2 cellular contexts compared by ENCODE assay signal in the genomic region with DNA sequence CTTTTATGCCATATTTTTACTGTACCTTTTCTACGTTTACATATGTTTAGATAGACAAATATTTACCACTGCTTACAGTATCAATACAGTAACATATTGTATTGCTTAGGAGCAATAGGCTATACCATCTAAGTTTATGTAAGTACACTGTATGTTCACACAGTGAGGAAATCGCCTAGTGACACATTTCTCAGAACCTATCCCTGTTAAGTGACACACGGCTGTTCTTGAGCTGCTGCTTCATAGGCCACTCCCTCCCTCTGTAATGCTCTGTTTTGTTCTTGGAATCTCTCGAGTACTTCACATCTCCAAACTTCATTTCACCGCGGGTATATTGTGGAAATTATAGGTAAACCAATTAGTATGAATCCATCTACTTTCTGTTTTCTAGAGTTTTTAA.
TF ChIP-seq lines count a peak whose summit lies in the region.

No MANE protein-coding gene starts in this region.

TF ChIP-seq in IMR-90, 13 proteins besides CTCF, POLR2A, EP300 and RAD21:
- TF ChIP-seq MAFK (IDR thresholded peaks at IDR 0.05; ENCODE audit: low read depth, low read length) (no peak), RFX5 (IDR thresholded peaks at IDR 0.05; ENCODE audit: low read depth, low read length) (peak; percentile 80)

TF ChIP-seq in K562, 482 proteins besides CTCF, POLR2A, EP300 and RAD21:
- TF ChIP-seq ZNF75A (CRISPR knock-in tag; IDR thresholded peaks at IDR 0.05) (no peak), PURB (CRISPR knock-in tag; IDR thresholded peaks at IDR 0.05; ENCODE audit: low read depth) (no peak), ZNF263 (CRISPR knock-in tag; IDR thresholded peaks at IDR 0.05; ENCODE audit: borderline replicate concordance) (no peak), PTRF (tag; IDR thresholded peaks at IDR 0.05) (no peak), ZNF644 (tag; IDR thresholded peaks at IDR 0.05; ENCODE audit: low read depth) (no peak), ZBTB7A (IDR thresholded peaks at IDR 0.05; ENCODE audit: borderline replicate concordance, control insufficient read depth, low read depth, low read length) (no peak), SNIP1 (IDR thresholded peaks at IDR 0.05; ENCODE audit: low read depth) (no peak), THRAP3 (IDR thresholded peaks at IDR 0.05; ENCODE audit: borderline replicate concordance) (no peak), GATA2 (CRISPR knock-in tag; IDR thresholded peaks at IDR 0.05) (no peak), POLR2AphosphoS5 (IDR thresholded peaks at IDR 0.05; ENCODE audit: control insufficient read depth, insufficient read depth, low read depth, low read length) (no peak), NR1H2 (CRISPR knock-in tag; IDR thresholded peaks at IDR 0.05) (no peak), ZKSCAN1 (IDR thresholded peaks at IDR 0.05; ENCODE audit: low read depth, low read length) (no peak), SREBF2 (CRISPR knock-in tag; IDR thresholded peaks at IDR 0.05) (no peak), ZSCAN29 (IDR thresholded peaks at IDR 0.05) (no peak), PHB2 (IDR thresholded peaks at IDR 0.05; ENCODE audit: low read depth) (no peak), ZFP36 (IDR thresholded peaks at IDR 0.05; ENCODE audit: low read depth, low read length, partially characterized antibody) (no peak), SMC3 (conservative IDR thresholded peaks at IDR 0.05; ENCODE audit: insufficient read depth, low read depth, low read length) (no peak)
- TF ChIP-seq, protein P1, sequence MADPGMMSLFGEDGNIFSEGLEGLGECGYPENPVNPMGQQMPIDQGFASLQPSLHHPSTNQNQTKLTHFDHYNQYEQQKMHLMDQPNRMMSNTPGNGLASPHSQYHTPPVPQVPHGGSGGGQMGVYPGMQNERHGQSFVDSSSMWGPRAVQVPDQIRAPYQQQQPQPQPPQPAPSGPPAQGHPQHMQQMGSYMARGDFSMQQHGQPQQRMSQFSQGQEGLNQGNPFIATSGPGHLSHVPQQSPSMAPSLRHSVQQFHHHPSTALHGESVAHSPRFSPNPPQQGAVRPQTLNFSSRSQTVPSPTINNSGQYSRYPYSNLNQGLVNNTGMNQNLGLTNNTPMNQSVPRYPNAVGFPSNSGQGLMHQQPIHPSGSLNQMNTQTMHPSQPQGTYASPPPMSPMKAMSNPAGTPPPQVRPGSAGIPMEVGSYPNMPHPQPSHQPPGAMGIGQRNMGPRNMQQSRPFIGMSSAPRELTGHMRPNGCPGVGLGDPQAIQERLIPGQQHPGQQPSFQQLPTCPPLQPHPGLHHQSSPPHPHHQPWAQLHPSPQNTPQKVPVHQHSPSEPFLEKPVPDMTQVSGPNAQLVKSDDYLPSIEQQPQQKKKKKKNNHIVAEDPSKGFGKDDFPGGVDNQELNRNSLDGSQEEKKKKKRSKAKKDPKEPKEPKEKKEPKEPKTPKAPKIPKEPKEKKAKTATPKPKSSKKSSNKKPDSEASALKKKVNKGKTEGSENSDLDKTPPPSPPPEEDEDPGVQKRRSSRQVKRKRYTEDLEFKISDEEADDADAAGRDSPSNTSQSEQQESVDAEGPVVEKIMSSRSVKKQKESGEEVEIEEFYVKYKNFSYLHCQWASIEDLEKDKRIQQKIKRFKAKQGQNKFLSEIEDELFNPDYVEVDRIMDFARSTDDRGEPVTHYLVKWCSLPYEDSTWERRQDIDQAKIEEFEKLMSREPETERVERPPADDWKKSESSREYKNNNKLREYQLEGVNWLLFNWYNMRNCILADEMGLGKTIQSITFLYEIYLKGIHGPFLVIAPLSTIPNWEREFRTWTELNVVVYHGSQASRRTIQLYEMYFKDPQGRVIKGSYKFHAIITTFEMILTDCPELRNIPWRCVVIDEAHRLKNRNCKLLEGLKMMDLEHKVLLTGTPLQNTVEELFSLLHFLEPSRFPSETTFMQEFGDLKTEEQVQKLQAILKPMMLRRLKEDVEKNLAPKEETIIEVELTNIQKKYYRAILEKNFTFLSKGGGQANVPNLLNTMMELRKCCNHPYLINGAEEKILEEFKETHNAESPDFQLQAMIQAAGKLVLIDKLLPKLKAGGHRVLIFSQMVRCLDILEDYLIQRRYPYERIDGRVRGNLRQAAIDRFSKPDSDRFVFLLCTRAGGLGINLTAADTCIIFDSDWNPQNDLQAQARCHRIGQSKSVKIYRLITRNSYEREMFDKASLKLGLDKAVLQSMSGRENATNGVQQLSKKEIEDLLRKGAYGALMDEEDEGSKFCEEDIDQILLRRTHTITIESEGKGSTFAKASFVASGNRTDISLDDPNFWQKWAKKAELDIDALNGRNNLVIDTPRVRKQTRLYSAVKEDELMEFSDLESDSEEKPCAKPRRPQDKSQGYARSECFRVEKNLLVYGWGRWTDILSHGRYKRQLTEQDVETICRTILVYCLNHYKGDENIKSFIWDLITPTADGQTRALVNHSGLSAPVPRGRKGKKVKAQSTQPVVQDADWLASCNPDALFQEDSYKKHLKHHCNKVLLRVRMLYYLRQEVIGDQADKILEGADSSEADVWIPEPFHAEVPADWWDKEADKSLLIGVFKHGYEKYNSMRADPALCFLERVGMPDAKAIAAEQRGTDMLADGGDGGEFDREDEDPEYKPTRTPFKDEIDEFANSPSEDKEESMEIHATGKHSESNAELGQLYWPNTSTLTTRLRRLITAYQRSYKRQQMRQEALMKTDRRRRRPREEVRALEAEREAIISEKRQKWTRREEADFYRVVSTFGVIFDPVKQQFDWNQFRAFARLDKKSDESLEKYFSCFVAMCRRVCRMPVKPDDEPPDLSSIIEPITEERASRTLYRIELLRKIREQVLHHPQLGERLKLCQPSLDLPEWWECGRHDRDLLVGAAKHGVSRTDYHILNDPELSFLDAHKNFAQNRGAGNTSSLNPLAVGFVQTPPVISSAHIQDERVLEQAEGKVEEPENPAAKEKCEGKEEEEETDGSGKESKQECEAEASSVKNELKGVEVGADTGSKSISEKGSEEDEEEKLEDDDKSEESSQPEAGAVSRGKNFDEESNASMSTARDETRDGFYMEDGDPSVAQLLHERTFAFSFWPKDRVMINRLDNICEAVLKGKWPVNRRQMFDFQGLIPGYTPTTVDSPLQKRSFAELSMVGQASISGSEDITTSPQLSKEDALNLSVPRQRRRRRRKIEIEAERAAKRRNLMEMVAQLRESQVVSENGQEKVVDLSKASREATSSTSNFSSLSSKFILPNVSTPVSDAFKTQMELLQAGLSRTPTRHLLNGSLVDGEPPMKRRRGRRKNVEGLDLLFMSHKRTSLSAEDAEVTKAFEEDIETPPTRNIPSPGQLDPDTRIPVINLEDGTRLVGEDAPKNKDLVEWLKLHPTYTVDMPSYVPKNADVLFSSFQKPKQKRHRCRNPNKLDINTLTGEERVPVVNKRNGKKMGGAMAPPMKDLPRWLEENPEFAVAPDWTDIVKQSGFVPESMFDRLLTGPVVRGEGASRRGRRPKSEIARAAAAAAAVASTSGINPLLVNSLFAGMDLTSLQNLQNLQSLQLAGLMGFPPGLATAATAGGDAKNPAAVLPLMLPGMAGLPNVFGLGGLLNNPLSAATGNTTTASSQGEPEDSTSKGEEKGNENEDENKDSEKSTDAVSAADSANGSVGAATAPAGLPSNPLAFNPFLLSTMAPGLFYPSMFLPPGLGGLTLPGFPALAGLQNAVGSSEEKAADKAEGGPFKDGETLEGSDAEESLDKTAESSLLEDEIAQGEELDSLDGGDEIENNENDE (IDR thresholded peaks at IDR 0.05; ENCODE audit: low read depth, low read length): no peak
- TF ChIP-seq, protein P2, sequence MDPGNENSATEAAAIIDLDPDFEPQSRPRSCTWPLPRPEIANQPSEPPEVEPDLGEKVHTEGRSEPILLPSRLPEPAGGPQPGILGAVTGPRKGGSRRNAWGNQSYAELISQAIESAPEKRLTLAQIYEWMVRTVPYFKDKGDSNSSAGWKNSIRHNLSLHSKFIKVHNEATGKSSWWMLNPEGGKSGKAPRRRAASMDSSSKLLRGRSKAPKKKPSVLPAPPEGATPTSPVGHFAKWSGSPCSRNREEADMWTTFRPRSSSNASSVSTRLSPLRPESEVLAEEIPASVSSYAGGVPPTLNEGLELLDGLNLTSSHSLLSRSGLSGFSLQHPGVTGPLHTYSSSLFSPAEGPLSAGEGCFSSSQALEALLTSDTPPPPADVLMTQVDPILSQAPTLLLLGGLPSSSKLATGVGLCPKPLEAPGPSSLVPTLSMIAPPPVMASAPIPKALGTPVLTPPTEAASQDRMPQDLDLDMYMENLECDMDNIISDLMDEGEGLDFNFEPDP (CRISPR knock-in tag; IDR thresholded peaks at IDR 0.05): no peak
- TF ChIP-seq, protein P3, sequence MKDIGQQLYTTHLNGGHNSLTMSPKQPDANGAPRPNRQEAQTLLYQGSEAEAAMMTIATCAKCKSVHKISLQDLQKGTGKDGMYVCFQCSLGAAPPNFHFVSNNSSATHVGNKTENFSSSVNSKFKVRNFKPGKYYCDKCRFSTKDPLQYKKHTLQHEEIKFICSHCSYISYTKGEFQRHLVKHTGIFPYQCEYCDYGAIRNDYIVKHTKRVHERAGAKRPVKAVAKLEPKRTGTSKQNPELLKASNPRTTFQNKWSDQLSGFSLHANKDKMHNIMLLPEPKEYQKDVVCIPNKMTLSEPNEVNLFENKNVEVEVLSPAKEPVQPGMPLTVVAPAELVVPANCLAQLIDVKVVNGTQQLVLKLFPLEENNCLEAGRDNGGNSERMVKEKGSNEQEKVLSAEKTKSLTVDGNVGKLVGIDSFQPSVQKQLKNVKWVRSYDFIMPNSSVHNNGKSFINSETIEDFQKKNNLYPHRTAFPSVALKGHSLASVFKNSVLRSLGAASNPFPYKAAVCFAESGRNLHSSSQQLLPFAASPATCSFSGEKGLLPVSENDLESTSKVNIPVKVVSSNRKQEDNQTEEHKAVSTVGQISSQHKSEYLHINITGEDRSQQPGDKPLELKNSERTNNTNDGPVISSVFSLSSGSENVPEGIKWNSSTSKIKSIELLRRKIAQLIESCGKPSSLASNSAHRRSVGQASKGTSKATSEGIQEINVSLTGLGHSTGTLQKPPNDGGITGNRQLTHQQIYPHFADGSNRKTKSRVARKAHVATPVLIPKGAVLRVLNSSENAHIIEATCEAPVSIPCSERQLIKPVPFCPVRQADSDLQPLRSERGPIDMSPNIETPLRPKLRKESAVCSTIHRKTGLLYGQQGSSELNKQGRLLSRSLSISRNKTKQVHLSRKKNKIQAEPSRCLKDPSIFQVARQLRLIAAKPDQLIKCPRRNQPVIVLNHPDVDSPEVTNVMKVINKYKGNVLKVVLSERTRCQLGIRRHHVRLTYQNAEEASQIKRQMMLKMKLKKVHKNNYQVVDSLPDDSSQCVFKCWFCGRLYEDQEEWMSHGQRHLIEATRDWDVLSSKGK (CRISPR knock-in tag; IDR thresholded peaks at IDR 0.05): no peak
